Comparison of ENCODE assay signal across 11 cellular contexts in genomic region chr20:19222520-19223040, GRCh38. TPM values are rescaled to one million over a fixed set of nuclear protein-coding genes. Genes with fewer than 3 reads are reported as not detected.
"Had no signal": no experiment of that assay in that cellular context is flagged by ENCODE, and none has a peak within 500 bp of the region (broad histone marks: within the 10 kb centered on the region; RNA-seq: fewer than 3 reads in every experiment).

No MANE protein-coding gene starts in this region.

- ATAC-seq: HCT116, K562 had no signal

- H3K4me1 ChIP-seq: HAP-1 had no signal

- DNase-seq: GM23248, GOT3, H7, HFFc6, IMR-90, KG1 had no signal

- H3K4me3 ChIP-seq: GM23248, HAP-1, K562 had no signal

- H3K36me3 ChIP-seq: HAP-1 had no signal

- H3K9me3 ChIP-seq: HAP-1 had no signal

- H3K27ac ChIP-seq: GM23248, HL-60 had no signal

- H2AFZ ChIP-seq: GM23248 had no signal

- FAIRE-seq: K562 had no signal

- H3K9ac ChIP-seq: GM23248 had no signal

RNA-seq across cellular contexts. Expression of gene SLC24A3, which starts 10.1 kb away (rescaled TPM):
- total RNA-seq: GM23248, HFFc6, HT1080, IMR-90, K562 had no signal
- polyA plus RNA-seq: GM23248, IMR-90, K562 had no signal
